26 cellular contexts compared by ENCODE assay signal in the genomic region with DNA sequence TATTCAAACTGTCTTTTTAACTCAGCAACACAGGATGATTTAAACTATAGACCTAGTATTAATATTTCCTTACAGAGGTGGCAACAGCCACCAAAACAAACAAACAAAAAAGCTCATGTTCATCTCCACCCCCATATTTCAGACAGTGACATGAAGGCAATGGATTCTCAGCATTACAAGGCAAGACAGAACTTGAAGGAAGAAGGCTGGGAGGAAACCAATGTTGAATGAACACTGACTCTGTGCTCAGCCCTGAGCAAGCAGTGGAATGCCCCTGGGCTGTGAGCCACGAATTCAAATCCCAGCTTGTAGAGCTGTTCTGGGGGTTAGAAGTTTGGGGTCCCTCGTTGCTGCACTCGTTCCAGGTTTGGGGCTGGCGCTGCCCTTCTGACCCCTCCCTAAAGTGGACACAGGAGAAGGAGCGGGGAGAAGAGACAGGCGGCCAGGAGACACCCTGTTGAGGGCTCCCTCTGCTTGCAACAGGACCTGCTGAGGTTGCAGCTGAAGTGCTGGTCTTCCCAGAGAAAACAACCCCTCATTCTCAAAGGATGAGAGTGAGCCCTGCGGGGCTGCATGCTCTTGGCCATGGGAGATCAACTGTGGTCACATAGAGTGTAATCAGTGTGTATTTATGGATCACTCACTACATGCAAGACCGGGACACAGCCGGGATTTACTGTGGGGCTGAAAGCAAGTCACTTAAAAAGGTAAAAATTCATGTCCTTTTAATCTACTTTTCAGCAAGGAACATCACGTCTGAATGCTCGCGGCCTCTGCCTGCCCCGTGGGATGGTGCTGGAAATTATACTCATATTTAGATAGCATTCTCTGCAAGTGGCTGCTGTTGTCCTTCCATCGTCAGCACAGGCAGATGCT. TPM values are rescaled to one million over a fixed set of nuclear protein-coding genes. Genes with fewer than 3 reads are reported as not detected.
DNase-seq lines count a peak whose midpoint lies in the region; ATAC-seq, FAIRE-seq and TF ChIP-seq lines count a peak whose summit lies in the region.
"Had no signal": no experiment of that assay in that cellular context is flagged by ENCODE, and none has a peak within 500 bp of the region (broad histone marks: within the 10 kb centered on the region; RNA-seq: fewer than 3 reads in every experiment).

No MANE protein-coding gene starts in this region.

- DNase-seq in A549 (ENCODE audit: low read depth in 1 of 2, low spot score in 1 of 2) (no peak), bronchial epithelial cell (ENCODE audit: low read depth) (peak; percentile 98), trophoblast cell (peak; percentile 60 to 61), NCI-H128 (lab: John Stamatoyannopoulos, UW; ENCODE audit: unreplicated experiment) (no peak), right lobe of liver (no peak)
- DNase-seq: 8988T; activated CD4-positive, alpha-beta T cell treated with anti-CD3 and anti-CD28 coated beads for 36 hours; activated naive CD4-positive, alpha-beta T cell treated with anti-CD3 and anti-CD28 coated beads, Interleukin-2, amount 50 U/mL, for 16 hours; anterior cingulate cortex; DMS79; dorsolateral prefrontal cortex; foreskin melanocyte; hippocampal formation; left ventricle myocardium superior; NCI-H187 treated with DMSO at 0.1 percent for 48 hours; NCI-H2227 treated with DMSO at 0.1 percent for 48 hours; PC-3; SIG-M5; stimulated activated CD4-positive, alpha-beta T cell treated with anti-CD3 and anti-CD28 coated beads, Interleukin-2, amount 100 ng/mL, for 24 hours had no signal

- no peaks in the 10 kb centered on the region for H3K79me2 ChIP-seq in trophoblast cell (ENCODE audit: control insufficient read depth, insufficient read depth, low read length, poor library complexity)

- H2BK120ac ChIP-seq in trophoblast cell (ENCODE audit: insufficient read depth, low read length, poor library complexity) = no peak overlapping the region

- no peaks in the 10 kb centered on the region for H3K9me3 ChIP-seq in A549
- H3K9me3 ChIP-seq in trophoblast cell (ENCODE audit: insufficient read depth, low read depth, low read length) = no peaks in the 10 kb centered on the region
- no peaks in the 10 kb centered on the region for H3K9me3 ChIP-seq in right lobe of liver
- H3K9me3 ChIP-seq: thoracic aorta had no signal

- H4K91ac ChIP-seq in trophoblast cell (ENCODE audit: low read depth, low read length) = no peak overlapping the region

- CTCF ChIA-PET in A549 (lab: Yijun Ruan, JAX) = interaction anchor here (0.8 to 18.5 kb wide), 7 partner anchors 8 to 664 kb away, joined by 3 to 315 read pairs (median 7); no protein-coding TSS in a partner anchor

- H3K14ac ChIP-seq in trophoblast cell (ENCODE audit: low read length) = no peak overlapping the region

- H3K4me2 ChIP-seq in A549 = no peak overlapping the region
- H3K4me2 ChIP-seq in trophoblast cell (ENCODE audit: low read length) = no peak overlapping the region
- H3K4me2 ChIP-seq: KMS-11 had no signal

- no peak for TF ChIP-seq EP300 in A549 (IDR thresholded peaks at IDR 0.05)

- no peak overlapping the region for H2AK5ac ChIP-seq in trophoblast cell (ENCODE audit: low read length)

- peak; percentile 43 for FAIRE-seq in A549 (lab: Jason Lieb, UNC)
- FAIRE-seq in bronchial epithelial cell (lab: Jason Lieb, UNC) = peak; percentile 97

- intact Hi-C loops in right lobe of liver (cut with DNase I) = loop anchor here in 1 of 2 donors (10.0 kb wide), 1 partner anchor 522 kb away; no protein-coding TSS in a partner anchor

- TF ChIP-seq RAD21 in A549 (conservative IDR thresholded peaks at IDR 0.05 in 1 of 2, IDR thresholded peaks at IDR 0.05 in 1 of 2) = no peak

- H3K79me1 ChIP-seq in trophoblast cell (ENCODE audit: low read length) = no peaks in the 10 kb centered on the region

- no peak overlapping the region for H3K23ac ChIP-seq in trophoblast cell (ENCODE audit: low read length)

- no peak overlapping the region for H3K4ac ChIP-seq in trophoblast cell (ENCODE audit: low read depth, low read length)

- no peak for ATAC-seq in A549
- peak; percentile 46 for ATAC-seq in HG03432 (IDR thresholded peaks at IDR 0.05; ENCODE audit: unreplicated experiment)
- ATAC-seq in GM18517 (IDR thresholded peaks at IDR 0.05; ENCODE audit: unreplicated experiment) = no peak
- ATAC-seq in HG02798 (IDR thresholded peaks at IDR 0.05; ENCODE audit: poor library complexity, unreplicated experiment) = no peak
- no peak for ATAC-seq in right lobe of liver
- ATAC-seq: activated CD4-positive, alpha-beta T cell treated with anti-CD3 and anti-CD28 coated beads for 36 hours; left ventricle myocardium superior; PC-3; stimulated activated effector memory CD8-positive, alpha-beta T cell treated with anti-CD3 and anti-CD28 coated beads, Interleukin-12 subunit alpha, Interleukin-12 subunit beta, amount 100 ng/mL, for 72 hours had no signal

- no peak overlapping the region for H3K4me3 ChIP-seq in A549
- peak overlapping the region; percentile 17 for H3K4me3 ChIP-seq in bronchial epithelial cell (ENCODE audit: low read depth, low read length)
- H3K4me3 ChIP-seq in trophoblast cell (ENCODE audit: low read depth, low read length) = no peak overlapping the region
- no peak overlapping the region for H3K4me3 ChIP-seq in right lobe of liver
- H3K4me3 ChIP-seq: dorsolateral prefrontal cortex, thoracic aorta had no signal

- H3K36me3 ChIP-seq in bronchial epithelial cell (ENCODE audit: control insufficient read depth, insufficient read depth, low read length) (no peaks in the 10 kb centered on the region), trophoblast cell (ENCODE audit: control insufficient read depth in 1 of 2, insufficient read depth in 2 of 2, low read length in 2 of 2) (no peaks in the 10 kb centered on the region), right lobe of liver (no peaks in the 10 kb centered on the region)
- H3K36me3 ChIP-seq: thoracic aorta had no signal

- no peak overlapping the region for H4K8ac ChIP-seq in trophoblast cell (ENCODE audit: low read depth, low read length)

- no peak overlapping the region for H4K12ac ChIP-seq in trophoblast cell (ENCODE audit: low read depth, low read length)

- H3K27me3 ChIP-seq in bronchial epithelial cell (ENCODE audit: control insufficient read depth, insufficient read depth, low read length) = no peaks in the 10 kb centered on the region
- H3K27me3 ChIP-seq in trophoblast cell (ENCODE audit: insufficient read depth, low read length) = no peaks in the 10 kb centered on the region
- H3K27me3 ChIP-seq in right lobe of liver = no peaks in the 10 kb centered on the region
- H3K27me3 ChIP-seq: dorsolateral prefrontal cortex had no signal

- 56% methylated on average over 14 of the region's 14 CpGs for WGBS in A549 (ENCODE audit: missing lambda C conversion rate)
- WGBS in trophoblast cell (ENCODE audit: extremely low coverage, insufficient coverage, insufficient read length) = no CpG with 5 or more reads among the region's 14 CpGs
- WGBS in right lobe of liver (ENCODE audit: insufficient coverage, low coverage, low lambda C conversion rate, missing lambda C conversion rate) = 62% methylated on average over 7 of the region's 14 CpGs

- H3K27ac ChIP-seq in A549 = no peak overlapping the region
- H3K27ac ChIP-seq in trophoblast cell (ENCODE audit: low read depth, low read length) = no peak overlapping the region
- H3K27ac ChIP-seq in right lobe of liver = no peak overlapping the region
- H3K27ac ChIP-seq: dorsolateral prefrontal cortex, KMS-11, thoracic aorta had no signal

- TF ChIP-seq POLR2A in A549 (IDR thresholded peaks at IDR 0.05; ENCODE audit: low read length) (no peak), right lobe of liver (IDR thresholded peaks at IDR 0.05) (no peak)

- no peak overlapping the region for H3K18ac ChIP-seq in trophoblast cell (ENCODE audit: low read length)

- no peak overlapping the region for H3K9ac ChIP-seq in trophoblast cell (ENCODE audit: low read length)
- H3K9ac ChIP-seq: KMS-11 had no signal

- H2AFZ ChIP-seq in trophoblast cell (ENCODE audit: insufficient read depth, low read length, poor library complexity) = no peak overlapping the region

- POLR2A ChIA-PET in A549 (lab: Yijun Ruan, JAX) = no interaction called here

- H2BK5ac ChIP-seq in trophoblast cell (ENCODE audit: low read depth, low read length, poor library complexity) = no peak overlapping the region

- TF ChIP-seq CTCF in A549 (IDR thresholded peaks at IDR 0.05) = no peak
- TF ChIP-seq CTCF in bronchial epithelial cell (IDR thresholded peaks at IDR 0.05; ENCODE audit: insufficient read depth, low read length, severe bottlenecking) = no peak
- no peak for TF ChIP-seq CTCF in right lobe of liver (IDR thresholded peaks at IDR 0.05)

- H2BK12ac ChIP-seq in trophoblast cell (ENCODE audit: low read length) = no peak overlapping the region

- H3K4me1 ChIP-seq in A549 (0 out of 3 replicates have a peak, but pooled peaks cover 11% of the 10 kb centered on the region), trophoblast cell (ENCODE audit: control insufficient read depth in 1 of 2, insufficient read depth in 2 of 2, low read length in 2 of 2) (no peaks in the 10 kb centered on the region), right lobe of liver (no peaks in the 10 kb centered on the region)

TF ChIP-seq in A549, 52 proteins besides CTCF, POLR2A, EP300 and RAD21 (continues in another document):
- TF ChIP-seq, protein P1, sequence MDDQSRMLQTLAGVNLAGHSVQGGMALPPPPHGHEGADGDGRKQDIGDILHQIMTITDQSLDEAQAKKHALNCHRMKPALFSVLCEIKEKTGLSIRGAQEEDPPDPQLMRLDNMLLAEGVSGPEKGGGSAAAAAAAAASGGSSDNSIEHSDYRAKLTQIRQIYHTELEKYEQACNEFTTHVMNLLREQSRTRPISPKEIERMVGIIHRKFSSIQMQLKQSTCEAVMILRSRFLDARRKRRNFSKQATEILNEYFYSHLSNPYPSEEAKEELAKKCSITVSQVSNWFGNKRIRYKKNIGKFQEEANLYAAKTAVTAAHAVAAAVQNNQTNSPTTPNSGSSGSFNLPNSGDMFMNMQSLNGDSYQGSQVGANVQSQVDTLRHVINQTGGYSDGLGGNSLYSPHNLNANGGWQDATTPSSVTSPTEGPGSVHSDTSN (IDR thresholded peaks at IDR 0.05) = no peak
- TF ChIP-seq KDM5A (IDR thresholded peaks at IDR 0.05) (no peak), MYC (IDR thresholded peaks at IDR 0.05; ENCODE audit: borderline replicate concordance, low read length) (no peak)
- TF ChIP-seq, protein P2, sequence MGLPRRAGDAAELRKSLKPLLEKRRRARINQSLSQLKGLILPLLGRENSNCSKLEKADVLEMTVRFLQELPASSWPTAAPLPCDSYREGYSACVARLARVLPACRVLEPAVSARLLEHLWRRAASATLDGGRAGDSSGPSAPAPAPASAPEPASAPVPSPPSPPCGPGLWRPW (IDR thresholded peaks at IDR 0.05) = no peak

RNA-seq across cellular contexts. Expression of gene MYH3, which starts 34.3 kb away (rescaled TPM):
- polyA plus RNA-seq in A549 (2011; rRNA removed) (1.6 TPM in 2 replicates), A549 (2017; fragmentation: RNase III; extraction: RNeasy Plus Mini Kit Qiagen cat#74134 plus additional on column Dnase treatment) (2.1 to 2.6 TPM (median 2.2 TPM) in 3 replicates)
- polyA plus RNA-seq in A549 (2012; cell fraction: cytosol; rRNA removed) = 1.1 and 1.4 TPM in 2 replicates
- polyA plus RNA-seq in A549 (2012; cell fraction: nucleus; rRNA removed) = 3.5 and 4.3 TPM in 2 replicates
- 0.66 and 5.0 TPM in 2 replicates for polyA minus RNA-seq in A549 (2011; rRNA and poly(A)+ RNA removed)
- total RNA-seq in bronchial epithelial cell (1.1 and 1.4 TPM in 2 replicates), right lobe of liver (1 to 10 TPM in 4 of 6 experiments, under 1 TPM in 2; 0.68 to 2.6 (median 1.2) TPM)
- 0.94 and 1.1 TPM in 2 replicates for polyA plus RNA-seq in trophoblast cell (2013)
- total RNA-seq: H4 had no signal

Comparison
In these comparisons a context has a peak if more than half of its experiments do, and no peak if none do; other contexts are left out.
1. DNase-seq: peak in bronchial epithelial cell (single experiment) and trophoblast cell (2 of 2); none in A549 (0 of 2), NCI-H128 (single experiment) and right lobe of liver (0 of 3).